13 cellular contexts compared by ENCODE assay signal in the genomic region with DNA sequence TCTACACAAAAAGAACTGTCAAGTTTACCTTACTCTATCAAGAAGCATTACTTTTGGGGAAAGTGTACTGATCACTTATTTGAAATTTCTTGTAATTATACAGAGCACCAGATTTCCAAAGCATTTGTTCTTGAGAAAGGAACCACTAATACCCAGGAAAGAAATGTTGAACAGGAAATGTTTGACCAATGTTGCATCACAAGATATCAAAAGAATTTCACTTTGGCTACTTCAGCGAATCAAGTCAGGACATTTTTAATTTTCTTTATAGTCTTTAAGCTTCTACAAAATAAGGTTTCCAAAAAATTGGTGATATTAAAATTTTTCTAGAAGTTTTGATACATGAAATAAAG.
A peak's percentile ranks its signal among the peaks of the same experiment; 100 is the strongest.
DNase-seq lines count a peak whose midpoint lies in the region; ATAC-seq, FAIRE-seq and TF ChIP-seq lines count a peak whose summit lies in the region.
"Had no signal": no experiment of that assay in that cellular context is flagged by ENCODE, and none has a peak within 500 bp of the region (broad histone marks: within the 10 kb centered on the region; RNA-seq: fewer than 3 reads in every experiment).

No MANE protein-coding gene starts in this region.

- POLR2A ChIA-PET in activated CD4-positive, alpha-beta T cell treated with anti-CD3 and anti-CD28 coated beads for 36 hours (lab: Charles Lee), result interaction anchor here (0.6 kb wide), 1 partner anchor 10 kb away, joined by 6 read pairs; no protein-coding TSS in a partner anchor

- H3K27me3 ChIP-seq in iPS-20b (ENCODE audit: insufficient read depth, low read length) (no peaks in the 10 kb centered on the region; the same call in 1 of the 2 replicates), thoracic aorta (replicated peaks; ENCODE audit: insufficient read depth) (no peaks in the 10 kb centered on the region)

- no peaks in the 10 kb centered on the region for H3K36me3 ChIP-seq in iPS-20b (ENCODE audit: insufficient read depth, low read depth, low read length)
- H3K36me3 ChIP-seq in thoracic aorta, result no peaks in the 10 kb centered on the region

- no peak for FAIRE-seq in HTR-8/SVneo (lab: Jason Lieb, UNC)

- intact Hi-C loops in activated CD4-positive, alpha-beta T cell treated with anti-CD3 and anti-CD28 coated beads for 36 hours (cut with DNase I, micrococcal nuclease), result no loop called here

- no peaks in the 10 kb centered on the region for H3K9me3 Mint-ChIP-seq in brain
- H3K9me3 Mint-ChIP-seq in stimulated activated effector memory CD8-positive, alpha-beta T cell treated with anti-CD3 and anti-CD28 coated beads, Interleukin-12 subunit alpha, Interleukin-12 subunit beta, amount 100 ng/mL, for 72 hours, result peaks cover 5% of the 10 kb centered on the region
- H3K9me3 Mint-ChIP-seq in activated CD4-positive, alpha-beta T cell treated with anti-CD3 and anti-CD28 coated beads for 36 hours (ENCODE audit: low read depth), result no peaks in the 10 kb centered on the region
- H3K9me3 Mint-ChIP-seq: activated T-cell treated with anti-CD3 and anti-CD28 coated beads, Interleukin-2, amount 50 U/mL, for 4 hours; stimulated activated naive CD8-positive, alpha-beta T cell treated with anti-CD3 and anti-CD28 coated beads, Interleukin-15, amount 100 ng/mL, for 72 hours had no signal

- no peaks in the 10 kb centered on the region for H3K36me3 Mint-ChIP-seq in brain
- H3K36me3 Mint-ChIP-seq in stimulated activated effector memory CD8-positive, alpha-beta T cell treated with anti-CD3 and anti-CD28 coated beads, Interleukin-12 subunit alpha, Interleukin-12 subunit beta, amount 100 ng/mL, for 72 hours, result no peaks in the 10 kb centered on the region
- no peaks in the 10 kb centered on the region for H3K36me3 Mint-ChIP-seq in activated CD4-positive, alpha-beta T cell treated with anti-CD3 and anti-CD28 coated beads for 36 hours (ENCODE audit: low read depth)
- H3K36me3 Mint-ChIP-seq: natural killer cell treated with Interleukin-12 subunit alpha and Interleukin-12 subunit beta and Interleukin-15 and Interleukin-18, amount 100 ng/mL, for 72 hours had no signal

- CTCF ChIA-PET in activated CD4-positive, alpha-beta T cell treated with anti-CD3 and anti-CD28 coated beads for 36 hours (lab: Charles Lee), result interaction anchor here (1.3 kb wide), 1 partner anchor 38 kb away, joined by 3 read pairs; no protein-coding TSS in a partner anchor

- H3K4me3 Mint-ChIP-seq in brain, result peak overlapping the region in 3 of 5 experiments; percentile 39 to 86 (median 82)
- H3K4me3 Mint-ChIP-seq in stimulated activated effector memory CD8-positive, alpha-beta T cell treated with anti-CD3 and anti-CD28 coated beads, Interleukin-12 subunit alpha, Interleukin-12 subunit beta, amount 100 ng/mL, for 72 hours, result no peak overlapping the region
- no peak overlapping the region for H3K4me3 Mint-ChIP-seq in activated CD4-positive, alpha-beta T cell treated with anti-CD3 and anti-CD28 coated beads for 36 hours
- H3K4me3 Mint-ChIP-seq: activated T-cell treated with anti-CD3 and anti-CD28 coated beads, Interleukin-2, amount 50 U/mL, for 4 hours; natural killer cell treated with Interleukin-12 subunit alpha and Interleukin-12 subunit beta and Interleukin-15 and Interleukin-18, amount 100 ng/mL, for 72 hours; stimulated activated naive CD8-positive, alpha-beta T cell treated with anti-CD3 and anti-CD28 coated beads, Interleukin-15, amount 100 ng/mL, for 72 hours had no signal

- peak; percentile 10 for DNase-seq in HTR-8/SVneo (ENCODE audit: insufficient read length, low spot score)
- no peak for DNase-seq in thoracic aorta (ENCODE audit: low spot score)
- no peak for DNase-seq in DMS 273 treated with DMSO at 0.1 percent for 48 hours (lab: John Stamatoyannopoulos, UW)
- DNase-seq in stimulated activated effector memory CD8-positive, alpha-beta T cell treated with anti-CD3 and anti-CD28 coated beads, Interleukin-12 subunit alpha, Interleukin-12 subunit beta, amount 100 ng/mL, for 72 hours (ENCODE audit: low spot score in 2 of 2), result no peak
- DNase-seq in activated CD4-positive, alpha-beta T cell treated with anti-CD3 and anti-CD28 coated beads for 36 hours, result no peak
- DNase-seq: activated T-cell treated with anti-CD3 and anti-CD28 coated beads, Interleukin-2, amount 50 U/mL, for 4 hours; dorsolateral prefrontal cortex; NCI-H2107; stimulated activated CD4-positive, alpha-beta T cell treated with anti-CD3 and anti-CD28 coated beads, Interleukin-1b, Interleukin-23, amount 100 ng/mL, for 48 hours; stimulated activated naive CD8-positive, alpha-beta T cell treated with anti-CD3 and anti-CD28 coated beads, Interleukin-15, amount 100 ng/mL, for 72 hours had no signal

- peaks cover 39% of the 10 kb centered on the region for H3K4me1 ChIP-seq in iPS-20b (ENCODE audit: insufficient read depth, low read length)
- H3K4me1 ChIP-seq in thoracic aorta (ENCODE audit: control insufficient read depth in 1 of 2, low read depth in 2 of 2), result peaks cover 17 to 49% of the 10 kb centered on the region in 2 donors

- H3K27me3 Mint-ChIP-seq in brain, result peaks cover 27% of the 10 kb centered on the region
- peaks cover 22% of the 10 kb centered on the region for H3K27me3 Mint-ChIP-seq in activated CD4-positive, alpha-beta T cell treated with anti-CD3 and anti-CD28 coated beads for 36 hours

- no peak for ATAC-seq in thoracic aorta (ENCODE audit: insufficient number of reproducible peaks, low FRiP score, low read depth)
- no peak for ATAC-seq in stimulated activated effector memory CD8-positive, alpha-beta T cell treated with anti-CD3 and anti-CD28 coated beads, Interleukin-12 subunit alpha, Interleukin-12 subunit beta, amount 100 ng/mL, for 72 hours
- ATAC-seq in activated CD4-positive, alpha-beta T cell treated with anti-CD3 and anti-CD28 coated beads for 36 hours, result no peak
- ATAC-seq: activated T-cell treated with anti-CD3 and anti-CD28 coated beads, Interleukin-2, amount 50 U/mL, for 4 hours; natural killer cell treated with Interleukin-12 subunit alpha and Interleukin-12 subunit beta and Interleukin-15 and Interleukin-18, amount 100 ng/mL, for 72 hours; stimulated activated naive CD8-positive, alpha-beta T cell treated with anti-CD3 and anti-CD28 coated beads, Interleukin-15, amount 100 ng/mL, for 72 hours had no signal

- TF ChIP-seq CTCF in brain (conservative IDR thresholded peaks at IDR 0.05) (no peak), thoracic aorta (IDR thresholded peaks at IDR 0.05) (no peak)

- H3K9ac ChIP-seq in iPS-20b (ENCODE audit: low read depth, low read length), result no peak overlapping the region

- H3K9me3 ChIP-seq in iPS-20b (ENCODE audit: insufficient read depth, low read depth, low read length) (no peaks in the 10 kb centered on the region), thoracic aorta (no peaks in the 10 kb centered on the region)

- peaks cover 47% of the 10 kb centered on the region for H3K4me1 Mint-ChIP-seq in brain
- H3K4me1 Mint-ChIP-seq in stimulated activated effector memory CD8-positive, alpha-beta T cell treated with anti-CD3 and anti-CD28 coated beads, Interleukin-12 subunit alpha, Interleukin-12 subunit beta, amount 100 ng/mL, for 72 hours, result no peaks in the 10 kb centered on the region
- H3K4me1 Mint-ChIP-seq in activated CD4-positive, alpha-beta T cell treated with anti-CD3 and anti-CD28 coated beads for 36 hours, result peaks cover 2% of the 10 kb centered on the region

- H3K4me3 ChIP-seq in iPS-20b (ENCODE audit: low read length) (peak overlapping the region; percentile 61; the same call in 1 of the 2 replicates), thoracic aorta (peak overlapping the region; percentile 69)

- H3K27ac Mint-ChIP-seq in brain, result peak overlapping the region in 1 of 5 experiments; percentile 94
- H3K27ac Mint-ChIP-seq in stimulated activated effector memory CD8-positive, alpha-beta T cell treated with anti-CD3 and anti-CD28 coated beads, Interleukin-12 subunit alpha, Interleukin-12 subunit beta, amount 100 ng/mL, for 72 hours, result no peak overlapping the region
- no peak overlapping the region for H3K27ac Mint-ChIP-seq in activated CD4-positive, alpha-beta T cell treated with anti-CD3 and anti-CD28 coated beads for 36 hours
- H3K27ac Mint-ChIP-seq: natural killer cell treated with Interleukin-12 subunit alpha and Interleukin-12 subunit beta and Interleukin-15 and Interleukin-18, amount 100 ng/mL, for 72 hours; stimulated activated naive CD8-positive, alpha-beta T cell treated with anti-CD3 and anti-CD28 coated beads, Interleukin-15, amount 100 ng/mL, for 72 hours had no signal

- H3K27ac ChIP-seq in iPS-20b (ENCODE audit: low read length) (no peak overlapping the region), thoracic aorta (peak overlapping the region; percentile 77 to 81)

Comparison
In these comparisons a context has a peak if more than half of its experiments do, and no peak if none do; other contexts are left out.
1. H3K4me3 Mint-ChIP-seq: peak in brain (3 of 5); none in stimulated activated effector memory CD8-positive, alpha-beta T cell treated with anti-CD3 and anti-CD28 coated beads, Interleukin-12 subunit alpha, Interleukin-12 subunit beta, amount 100 ng/mL, for 72 hours (single experiment) and activated CD4-positive, alpha-beta T cell treated with anti-CD3 and anti-CD28 coated beads for 36 hours (single experiment).